ENCODE assay signal across 1 cellular context in the genomic region with DNA sequence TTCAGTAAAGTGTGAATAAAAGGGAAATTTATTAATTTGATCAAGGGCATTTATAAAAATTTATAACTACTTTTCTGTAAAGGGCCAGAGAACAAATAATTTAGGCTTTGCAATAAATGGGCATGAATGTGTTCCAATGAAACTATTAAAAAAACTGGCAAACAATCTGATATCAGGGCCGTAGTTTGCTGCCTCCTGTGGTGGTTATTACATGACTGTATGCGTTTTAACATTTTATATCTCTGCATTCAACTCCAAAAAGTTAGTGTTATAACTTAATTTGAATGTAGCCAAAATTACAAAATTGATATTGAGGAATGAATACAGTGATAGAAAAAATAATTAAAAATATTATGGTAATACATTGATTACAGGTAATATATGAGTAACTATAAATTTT.
TF ChIP-seq lines count a peak whose summit lies in the region.

No MANE protein-coding gene starts in this region.

TF ChIP-seq in IMR-90, 13 proteins besides CTCF, POLR2A, EP300 and RAD21:
- no peak for TF ChIP-seq MAFK (IDR thresholded peaks at IDR 0.05; ENCODE audit: low read depth, low read length)
- no peak for TF ChIP-seq NFE2L2 (IDR thresholded peaks at IDR 0.05; ENCODE audit: low read depth, low read length)
- TF ChIP-seq SMC3 (IDR thresholded peaks at IDR 0.05; ENCODE audit: low read depth, low read length) = no peak
- TF ChIP-seq MXI1 (IDR thresholded peaks at IDR 0.05; ENCODE audit: borderline replicate concordance, low read depth, low read length) = no peak
- TF ChIP-seq BHLHE40 (IDR thresholded peaks at IDR 0.05; ENCODE audit: low read depth, low read length) = no peak
- no peak for TF ChIP-seq MAZ (IDR thresholded peaks at IDR 0.05; ENCODE audit: borderline replicate concordance, low read depth, low read length)
- no peak for TF ChIP-seq FOS (IDR thresholded peaks at IDR 0.05; ENCODE audit: low read depth, low read length)
- no peak for TF ChIP-seq CEBPB (IDR thresholded peaks at IDR 0.05; ENCODE audit: low read depth, low read length)
- no peak for TF ChIP-seq CHD1 (IDR thresholded peaks at IDR 0.05; ENCODE audit: low read depth, low read length)
- TF ChIP-seq, protein P1, sequence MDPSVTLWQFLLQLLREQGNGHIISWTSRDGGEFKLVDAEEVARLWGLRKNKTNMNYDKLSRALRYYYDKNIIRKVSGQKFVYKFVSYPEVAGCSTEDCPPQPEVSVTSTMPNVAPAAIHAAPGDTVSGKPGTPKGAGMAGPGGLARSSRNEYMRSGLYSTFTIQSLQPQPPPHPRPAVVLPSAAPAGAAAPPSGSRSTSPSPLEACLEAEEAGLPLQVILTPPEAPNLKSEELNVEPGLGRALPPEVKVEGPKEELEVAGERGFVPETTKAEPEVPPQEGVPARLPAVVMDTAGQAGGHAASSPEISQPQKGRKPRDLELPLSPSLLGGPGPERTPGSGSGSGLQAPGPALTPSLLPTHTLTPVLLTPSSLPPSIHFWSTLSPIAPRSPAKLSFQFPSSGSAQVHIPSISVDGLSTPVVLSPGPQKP (IDR thresholded peaks at IDR 0.05; ENCODE audit: borderline replicate concordance, low read depth, low read length) = no peak
- no peak for TF ChIP-seq RCOR1 (IDR thresholded peaks at IDR 0.05; ENCODE audit: insufficient replicate concordance, low read length)
- TF ChIP-seq, protein P2, sequence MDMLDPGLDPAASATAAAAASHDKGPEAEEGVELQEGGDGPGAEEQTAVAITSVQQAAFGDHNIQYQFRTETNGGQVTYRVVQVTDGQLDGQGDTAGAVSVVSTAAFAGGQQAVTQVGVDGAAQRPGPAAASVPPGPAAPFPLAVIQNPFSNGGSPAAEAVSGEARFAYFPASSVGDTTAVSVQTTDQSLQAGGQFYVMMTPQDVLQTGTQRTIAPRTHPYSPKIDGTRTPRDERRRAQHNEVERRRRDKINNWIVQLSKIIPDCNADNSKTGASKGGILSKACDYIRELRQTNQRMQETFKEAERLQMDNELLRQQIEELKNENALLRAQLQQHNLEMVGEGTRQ (IDR thresholded peaks at IDR 0.05; ENCODE audit: low read depth, low read length) = no peak
- no peak for TF ChIP-seq RFX5 (IDR thresholded peaks at IDR 0.05; ENCODE audit: low read depth, low read length)
